ENCODE assay signal across 8 cellular contexts in the genomic region with DNA sequence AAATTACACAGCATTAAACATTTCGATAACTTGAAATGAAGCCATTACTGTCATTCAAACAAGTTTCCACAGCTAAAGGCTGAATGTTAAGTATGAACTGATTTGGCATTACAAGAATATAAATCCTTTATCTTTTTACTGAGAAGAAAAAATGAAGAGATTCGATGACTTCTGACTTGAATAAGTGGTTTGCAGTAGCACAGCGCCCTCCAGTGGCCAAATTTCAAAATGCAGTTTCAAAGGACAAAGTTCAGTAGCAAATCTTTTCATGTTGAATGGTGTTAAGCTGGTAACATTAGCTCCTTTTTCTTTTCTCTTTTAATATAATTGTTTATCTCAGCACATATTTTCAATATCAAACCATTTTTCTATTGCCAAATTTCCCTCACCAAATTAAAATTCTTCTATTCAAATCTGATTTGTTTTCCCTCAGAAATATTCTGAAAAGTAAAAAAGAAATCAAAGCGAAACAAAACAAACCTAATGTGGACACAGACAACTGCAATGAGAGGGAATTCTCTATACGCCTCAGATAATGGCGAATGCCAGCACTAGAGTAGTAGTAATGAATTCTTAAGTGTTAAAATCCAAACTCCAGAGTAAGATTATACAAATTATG.
A peak's percentile ranks its signal among the peaks of the same experiment; 100 is the strongest.
DNase-seq lines count a peak whose midpoint lies in the region; ATAC-seq, FAIRE-seq and TF ChIP-seq lines count a peak whose summit lies in the region.

No MANE protein-coding gene starts in this region.

- CTCF ChIA-PET in activated CD4-positive, alpha-beta memory T cell treated with anti-CD3 and anti-CD28 coated beads, Interleukin-2, amount 10 ng/mL, durations not matched to agents 7 days and 5 days (lab: Charles Lee), result interaction anchor here (0.6 to 2.4 kb wide), 33 partner anchors 8 to 1228 kb away, joined by 3 to 21 read pairs (median 3); no protein-coding TSS in a partner anchor
- CTCF ChIA-PET in H1 (lab: Charles Lee; ENCODE audit: partially characterized antibody), result interaction anchor here (0.6 to 4.1 kb wide), 60 partner anchors 8 to 771 kb away, joined by 3 to 22 read pairs (median 4); no protein-coding TSS in a partner anchor

- no peak overlapping the region for H3K4me2 ChIP-seq in H1 (ENCODE audit: insufficient read depth in 1 of 2, low read depth in 2 of 2, low read length in 2 of 2)

- no peak overlapping the region for H2BK120ac ChIP-seq in H1 (replicated peaks; ENCODE audit: low read depth, low read length)

- no peaks in the 10 kb centered on the region for H3K79me1 ChIP-seq in H1 (ENCODE audit: low read depth, low read length)

- no peaks in the 10 kb centered on the region for H3K23me2 ChIP-seq in H1 (ENCODE audit: low read depth, low read length)

- TF ChIP-seq CTCF in 22Rv1 (IDR thresholded peaks at IDR 0.05) (peak; percentile 91), GM12875 (IDR thresholded peaks at IDR 0.05; ENCODE audit: borderline replicate concordance, insufficient read depth, low read depth, low read length) (peak; percentile 39; the same call in 1 of the 2 replicates), H1 (IDR thresholded peaks at IDR 0.05; ENCODE audit: control extremely low read depth in 1 of 3, insufficient read depth in 1 of 3, low read depth in 1 of 3, low read length in 3 of 3) (peak in 2 of 3 experiments; percentile 72 to 75; a peak in 3 of 4 replicates)

- FAIRE-seq in H1 (lab: Jason Lieb, UNC), result peak; percentile 82

- no peak overlapping the region for H3K23ac ChIP-seq in H1 (ENCODE audit: insufficient read length)

- H3K27ac ChIP-seq in 22Rv1 (no peak overlapping the region), H1 (ENCODE audit: low read depth, low read length) (no peak overlapping the region)

- peaks cover 0 to 4% (median 0%) of the 10 kb centered on the region in 4 experiments; a peak in 1 of 7 replicates for H3K4me1 ChIP-seq in H1 (replicated peaks in 1 of 4; ENCODE audit: control insufficient read depth in 3 of 4, insufficient read depth in 4 of 4, low read length in 3 of 4)

- peak; percentile 97 to 98 for TF ChIP-seq RAD21 in H1 (IDR thresholded peaks at IDR 0.05 in 1 of 2, conservative IDR thresholded peaks at IDR 0.05 in 1 of 2; ENCODE audit: low read depth in 2 of 2, low read length in 2 of 2)

- H3K4ac ChIP-seq in H1 (replicated peaks; ENCODE audit: insufficient read length, low read depth, low read length), result no peak overlapping the region

- H3K9me3 Mint-ChIP-seq in activated CD4-positive, alpha-beta memory T cell treated with anti-CD3 and anti-CD28 coated beads, Interleukin-2, amount 10 ng/mL, durations not matched to agents 7 days and 5 days, result no peaks in the 10 kb centered on the region

- no peak overlapping the region for H2BK20ac ChIP-seq in H1 (ENCODE audit: low read length)

- no peak overlapping the region for H3K56ac ChIP-seq in H1 (replicated peaks; ENCODE audit: insufficient read length, low read depth, low read length)

- H3K27me3 ChIP-seq in H1 (replicated peaks in 1 of 4; ENCODE audit: control insufficient read depth in 3 of 4, extremely low read depth in 1 of 4, insufficient read depth in 3 of 4, low read length in 3 of 4), result no peaks in the 10 kb centered on the region

- no peak overlapping the region for H2BK5ac ChIP-seq in H1 (ENCODE audit: low read depth, low read length)

- ATAC-seq in HG03108 (IDR thresholded peaks at IDR 0.05; ENCODE audit: unreplicated experiment), result no peak

- H3K27me3 Mint-ChIP-seq in activated CD4-positive, alpha-beta memory T cell treated with anti-CD3 and anti-CD28 coated beads, Interleukin-2, amount 10 ng/mL, durations not matched to agents 7 days and 5 days, result no peaks in the 10 kb centered on the region

- POLR2A ChIA-PET in activated CD4-positive, alpha-beta memory T cell treated with anti-CD3 and anti-CD28 coated beads, Interleukin-2, amount 10 ng/mL, durations not matched to agents 7 days and 5 days (lab: Charles Lee), result no interaction called here
- POLR2A ChIA-PET in H1 (lab: Charles Lee; ENCODE audit: partially characterized antibody), result no interaction called here

- H3K4me1 Mint-ChIP-seq in activated CD4-positive, alpha-beta memory T cell treated with anti-CD3 and anti-CD28 coated beads, Interleukin-2, amount 10 ng/mL, durations not matched to agents 7 days and 5 days, result peaks cover 14% of the 10 kb centered on the region

- H4K5ac ChIP-seq in H1 (ENCODE audit: insufficient read length, low read depth, low read length), result no peak overlapping the region

- no peak overlapping the region for H4K91ac ChIP-seq in H1 (replicated peaks; ENCODE audit: insufficient read length, low read length)

- TF ChIP-seq EP300 in H1 (IDR thresholded peaks at IDR 0.05; ENCODE audit: borderline replicate concordance in 1 of 2, low read depth in 2 of 2, low read length in 2 of 2), result no peak

- no peak overlapping the region for H2BK12ac ChIP-seq in H1 (ENCODE audit: low read depth, low read length)

- no peak overlapping the region for H3K4me3 Mint-ChIP-seq in activated CD4-positive, alpha-beta memory T cell treated with anti-CD3 and anti-CD28 coated beads, Interleukin-2, amount 10 ng/mL, durations not matched to agents 7 days and 5 days

- H4K20me1 ChIP-seq in H1 (replicated peaks in 1 of 2; ENCODE audit: control insufficient read depth in 1 of 2, insufficient read depth in 2 of 2, low read length in 2 of 2), result no peaks in the 10 kb centered on the region

- no peak overlapping the region for H3K9ac ChIP-seq in H1 (replicated peaks in 1 of 4; ENCODE audit: extremely low read depth in 1 of 4, low read depth in 3 of 4, low read length in 3 of 4)

- DNase-seq in NCI-H526 treated with DMSO at 0.1 percent for 48 hours (lab: John Stamatoyannopoulos, UW), result peak; percentile 58
- DNase-seq in activated CD4-positive, alpha-beta memory T cell treated with anti-CD3 and anti-CD28 coated beads, Interleukin-2, amount 10 ng/mL, durations not matched to agents 7 days and 5 days, result peak; percentile 81
- peak; percentile 57 to 95 for DNase-seq in H1 (ENCODE audit: low read depth in 1 of 2, low spot score in 2 of 2)
- peak; percentile 93 for DNase-seq in midbrain (lab: John Stamatoyannopoulos, UW)
- DNase-seq in stimulated activated CD8-positive, alpha-beta memory T cell treated with anti-CD3 and anti-CD28 coated beads, Interleukin-4, amount 100 ng/mL, for 1 hour (ENCODE audit: low read depth in 2 of 2, low spot score in 1 of 2), result peak; percentile 56 to 72

- H3K27ac Mint-ChIP-seq in activated CD4-positive, alpha-beta memory T cell treated with anti-CD3 and anti-CD28 coated beads, Interleukin-2, amount 10 ng/mL, durations not matched to agents 7 days and 5 days, result no peak overlapping the region

- H2AFZ ChIP-seq in H1 (ENCODE audit: low read length), result no peak overlapping the region

- H3K36me3 Mint-ChIP-seq in activated CD4-positive, alpha-beta memory T cell treated with anti-CD3 and anti-CD28 coated beads, Interleukin-2, amount 10 ng/mL, durations not matched to agents 7 days and 5 days (ENCODE audit: low read depth), result no peaks in the 10 kb centered on the region

- 42% methylated on average over 6 of the region's 6 CpGs; no CpG with 5 or more reads in 1 of the 2 experiments for WGBS in H1 (ENCODE audit: extremely low coverage in 1 of 2, insufficient coverage in 1 of 2, insufficient read length in 1 of 2, insufficient replicate concordance in 2 of 2, low coverage in 1 of 2, low lambda C conversion rate in 2 of 2, missing lambda C conversion rate in 1 of 2), 2 experiments

- TF ChIP-seq POLR2A in H1 (IDR thresholded peaks at IDR 0.05; ENCODE audit: control extremely low read depth in 1 of 2, low read depth in 2 of 2, low read length in 2 of 2), result no peak

- no peaks in the 10 kb centered on the region for H3K36me3 ChIP-seq in H1 (ENCODE audit: control insufficient read depth in 2 of 4, insufficient read depth in 4 of 4, low read length in 3 of 4)

- H4K8ac ChIP-seq in H1 (ENCODE audit: extremely low read depth, insufficient read depth, low read length), result no peak overlapping the region

- no peak overlapping the region for H2BK15ac ChIP-seq in H1 (ENCODE audit: low read length)

- no peaks in the 10 kb centered on the region for H3K9me3 ChIP-seq in H1 (ENCODE audit: insufficient read depth in 2 of 2, low read depth in 1 of 2, low read length in 1 of 2)

- H3K79me2 ChIP-seq in H1 (ENCODE audit: control insufficient read depth in 1 of 2, insufficient read depth in 2 of 2, low read length in 2 of 2), result no peaks in the 10 kb centered on the region

- H2AK5ac ChIP-seq in H1 (ENCODE audit: low read depth, low read length), result no peak overlapping the region

- no peak overlapping the region for H3K4me3 ChIP-seq in GM12875 (ENCODE audit: low read depth, low read length)
- H3K4me3 ChIP-seq in H1 (ENCODE audit: extremely low read depth in 1 of 4, insufficient read depth in 2 of 4, low read depth in 3 of 4, low read length in 4 of 4), result no peak overlapping the region

- H3K14ac ChIP-seq in H1 (ENCODE audit: insufficient read length), result no peak overlapping the region

- H3K18ac ChIP-seq in H1 (ENCODE audit: extremely low read depth, low read length), result no peak overlapping the region

TF ChIP-seq in H1, 55 proteins besides CTCF, POLR2A, EP300 and RAD21:
- TF ChIP-seq TBP (IDR thresholded peaks at IDR 0.05; ENCODE audit: low read depth, low read length), result no peak
- TF ChIP-seq CREB1 (IDR thresholded peaks at IDR 0.05), result no peak
- TF ChIP-seq, protein P1, sequence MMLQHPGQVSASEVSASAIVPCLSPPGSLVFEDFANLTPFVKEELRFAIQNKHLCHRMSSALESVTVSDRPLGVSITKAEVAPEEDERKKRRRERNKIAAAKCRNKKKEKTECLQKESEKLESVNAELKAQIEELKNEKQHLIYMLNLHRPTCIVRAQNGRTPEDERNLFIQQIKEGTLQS (IDR thresholded peaks at IDR 0.05; ENCODE audit: insufficient read depth, low read depth, low read length), result no peak
- TF ChIP-seq KDM4A (IDR thresholded peaks at IDR 0.05; ENCODE audit: low read depth, low read length, severe bottlenecking), result no peak
- TF ChIP-seq SIRT6 (IDR thresholded peaks at IDR 0.05; ENCODE audit: low read length), result no peak
- no peak for TF ChIP-seq CEBPB (IDR thresholded peaks at IDR 0.05; ENCODE audit: low read depth, low read length)
- TF ChIP-seq GTF2F1 (IDR thresholded peaks at IDR 0.05; ENCODE audit: borderline replicate concordance, low read depth, low read length), result no peak
- no peak for TF ChIP-seq HDAC2 (IDR thresholded peaks at IDR 0.05; ENCODE audit: borderline replicate concordance in 1 of 2, low read depth in 2 of 2, low read length in 2 of 2)
- no peak for TF ChIP-seq GABPA (IDR thresholded peaks at IDR 0.05; ENCODE audit: borderline replicate concordance, insufficient read depth, low read length)
- no peak for TF ChIP-seq BACH1 (IDR thresholded peaks at IDR 0.05; ENCODE audit: low read length)
- no peak for TF ChIP-seq FOSL1 (IDR thresholded peaks at IDR 0.05; ENCODE audit: insufficient read depth, low read depth, low read length)
TF ChIP-seq in H1: peak in this region for 0.

Comparison
In these comparisons a context has a peak if more than half of its experiments do, and no peak if none do; other contexts are left out.
1. CTCF ChIP-seq: peak in every context shown above with its lines; median percentile 91 in 22Rv1; 74 in H1; 39 in GM12875.